Comparison of ENCODE assay signal across 12 cellular contexts in the genomic region with DNA sequence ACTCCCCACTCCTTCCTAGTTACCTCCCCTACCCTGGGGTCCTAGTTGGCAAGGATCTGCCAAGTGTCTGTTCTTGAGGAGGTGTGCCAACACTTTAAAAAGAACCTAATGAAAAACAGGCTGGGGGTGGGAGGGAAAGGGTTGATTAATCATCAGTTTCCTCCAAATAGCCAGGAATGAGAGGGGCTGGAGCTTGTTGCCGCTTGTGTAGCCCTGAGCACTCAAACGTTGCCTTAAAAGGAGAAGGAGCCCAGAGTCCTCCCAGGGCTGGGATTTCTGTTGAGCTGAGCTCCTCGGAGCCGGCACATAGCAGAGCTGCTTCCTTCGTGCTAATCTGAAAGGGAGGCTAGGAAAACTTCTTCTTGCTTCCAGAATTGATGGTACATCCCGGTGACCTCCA. TPM values are rescaled to one million over a fixed set of nuclear protein-coding genes. Genes with fewer than 3 reads are reported as not detected.
DNase-seq lines count a peak whose midpoint lies in the region; ATAC-seq, FAIRE-seq and TF ChIP-seq lines count a peak whose summit lies in the region.
"Had no signal": no experiment of that assay in that cellular context is flagged by ENCODE, and none has a peak within 500 bp of the region (broad histone marks: within the 10 kb centered on the region; RNA-seq: fewer than 3 reads in every experiment).

No MANE protein-coding gene starts in this region.

- peaks cover 8% of the 10 kb centered on the region for H3K9me3 Mint-ChIP-seq in MCF 10A (ENCODE audit: unreplicated experiment)
- H3K9me3 Mint-ChIP-seq: activated T-cell treated with anti-CD3 and anti-CD28 coated beads, Interleukin-2, amount 50 U/mL, for 24 hours; CD4-positive, alpha-beta T cell had no signal

- CTCF ChIA-PET in MCF 10A (lab: Yijun Ruan, JAX): interaction anchor here (0.6 to 22.4 kb wide), 5 partner anchors 9 to 181 kb away, joined by 3 to 882 read pairs (median 7); a partner anchor contains a TSS

- no peaks in the 10 kb centered on the region for H3K4me1 Mint-ChIP-seq in MCF 10A (ENCODE audit: insufficient read depth, unreplicated experiment)

- H3K27me3 ChIP-seq in right atrium auricular region: no peaks in the 10 kb centered on the region

- POLR2A ChIA-PET in MCF 10A (lab: Yijun Ruan, JAX): interaction anchor here (0.6 kb wide), 1 partner anchor 95 kb away, joined by 5 read pairs; no protein-coding TSS in a partner anchor

- no peak for TF ChIP-seq CTCF in MCF 10A (IDR thresholded peaks at IDR 0.05; ENCODE audit: unreplicated experiment)
- TF ChIP-seq CTCF in right atrium auricular region (IDR thresholded peaks at IDR 0.05): no peak

- ATAC-seq in HG03571 (IDR thresholded peaks at IDR 0.05; ENCODE audit: unreplicated experiment): no peak

- H3K36me3 ChIP-seq in right atrium auricular region: peaks cover 3% of the 10 kb centered on the region
- H3K36me3 ChIP-seq: SJCRH30 had no signal

- no peak overlapping the region for H3K27ac Mint-ChIP-seq in MCF 10A (ENCODE audit: low read depth, unreplicated experiment)
- H3K27ac Mint-ChIP-seq: activated T-cell treated with anti-CD3 and anti-CD28 coated beads, Interleukin-2, amount 50 U/mL, for 24 hours; CD4-positive, alpha-beta T cell had no signal

- H3K4me1 ChIP-seq in right atrium auricular region: peaks cover 0 to 50% of the 10 kb centered on the region in 2 donors

- intact Hi-C loops in MCF 10A (cut with micrococcal nuclease): no loop called here

- peak overlapping the region; percentile 80 to 86 for H3K27ac ChIP-seq in right atrium auricular region
- H3K27ac ChIP-seq: SJCRH30 had no signal

- FAIRE-seq in RCC 7860 (lab: Jason Lieb, UNC): no peak

- peaks cover 19% of the 10 kb centered on the region for H3K27me3 Mint-ChIP-seq in MCF 10A (ENCODE audit: insufficient read depth, unreplicated experiment)
- H3K27me3 Mint-ChIP-seq: activated T-cell treated with anti-CD3 and anti-CD28 coated beads, Interleukin-2, amount 50 U/mL, for 24 hours had no signal

- H3K9me3 ChIP-seq in right atrium auricular region: no peaks in the 10 kb centered on the region
- H3K9me3 ChIP-seq: SJCRH30 had no signal

- no peak overlapping the region for H3K4me3 Mint-ChIP-seq in MCF 10A (ENCODE audit: unreplicated experiment)
- H3K4me3 Mint-ChIP-seq: activated T-cell treated with anti-CD3 and anti-CD28 coated beads, Interleukin-2, amount 50 U/mL, for 24 hours; CD4-positive, alpha-beta T cell had no signal

- BruUV-seq in MCF 10A (replicated peaks; lab: Mats Ljungman, UMichigan): no TSS peak

- H3K36me3 Mint-ChIP-seq in MCF 10A (ENCODE audit: insufficient read depth, unreplicated experiment): no peaks in the 10 kb centered on the region

- DNase-seq in EL: peak; percentile 92
- peak; percentile 39 for DNase-seq in MCF 10A (ENCODE audit: unreplicated experiment)
- no peak for DNase-seq in right atrium auricular region (ENCODE audit: low spot score)
- peak; percentile 79 for DNase-seq in pulmonary artery endothelial cell (ENCODE audit: low read depth, low spot score)
- DNase-seq in activated CD4-positive, CD25-positive, alpha-beta regulatory T cell (lab: John Stamatoyannopoulos, UW): no peak
- DNase-seq in NCI-H226: no peak
- DNase-seq in RCC 7860 (ENCODE audit: low spot score): no peak
- DNase-seq: activated T-cell treated with anti-CD3 and anti-CD28 coated beads, Interleukin-2, amount 50 U/mL, for 24 hours; CD4-positive, alpha-beta T cell; SJCRH30; stimulated activated CD4-positive, alpha-beta T cell treated with anti-CD3 and anti-CD28 coated beads, Interleukin-1b, Interleukin-23, amount 100 ng/mL, for 48 hours had no signal

- no peak overlapping the region for H3K4me3 ChIP-seq in right atrium auricular region
- H3K4me3 ChIP-seq: SJCRH30 had no signal

RNA-seq across cellular contexts. Expression of a gene that starts 15.9 kb away (rescaled TPM):
- 7.6 and 20.9 TPM in 2 replicates for total RNA-seq in MCF 10A (2022)
- total RNA-seq in right atrium auricular region: 100 to 1,000 TPM in 1 of 2 donors, 10 to 100 TPM in 1; 74.2 to 176 TPM
- 10.1 and 10.4 TPM in 2 replicates for total RNA-seq in pulmonary artery endothelial cell

RNA-seq across cellular contexts. Expression of a gene that starts 41.8 kb away (rescaled TPM):
- total RNA-seq in MCF 10A (2022) (not detected in 2 replicates), right atrium auricular region (10 to 100 TPM; 31.4 to 42.2 TPM), pulmonary artery endothelial cell (under 0.01 and 0.07 TPM in 2 replicates)
- total RNA-seq: CD4-positive, alpha-beta T cell; SJCRH30 had no signal

RNA-seq across cellular contexts. Expression of a gene that starts 50.7 kb away (rescaled TPM):
- total RNA-seq in MCF 10A (2022) (157 and 171 TPM in 2 replicates), right atrium auricular region (10 to 100 TPM; 42.7 to 59.1 TPM), pulmonary artery endothelial cell (82.8 and 108 TPM in 2 replicates)

Comparison
In these comparisons a context has a peak if more than half of its experiments do, and no peak if none do; other contexts are left out.
1. DNase-seq: peak in EL (single experiment), MCF 10A (single experiment) and pulmonary artery endothelial cell (single experiment); none in right atrium auricular region (single experiment), activated CD4-positive, CD25-positive, alpha-beta regulatory T cell (0 of 4), NCI-H226 (single experiment) and RCC 7860 (single experiment).
2. RNA of a gene that starts 41.8 kb away (total RNA-seq): 31.4 to 42.2 TPM in right atrium auricular region; not detected in MCF 10A and under 0.01 to 0.07 TPM in pulmonary artery endothelial cell; every median in the first group is over 10 times any median in the second.